In the genomic region with DNA sequence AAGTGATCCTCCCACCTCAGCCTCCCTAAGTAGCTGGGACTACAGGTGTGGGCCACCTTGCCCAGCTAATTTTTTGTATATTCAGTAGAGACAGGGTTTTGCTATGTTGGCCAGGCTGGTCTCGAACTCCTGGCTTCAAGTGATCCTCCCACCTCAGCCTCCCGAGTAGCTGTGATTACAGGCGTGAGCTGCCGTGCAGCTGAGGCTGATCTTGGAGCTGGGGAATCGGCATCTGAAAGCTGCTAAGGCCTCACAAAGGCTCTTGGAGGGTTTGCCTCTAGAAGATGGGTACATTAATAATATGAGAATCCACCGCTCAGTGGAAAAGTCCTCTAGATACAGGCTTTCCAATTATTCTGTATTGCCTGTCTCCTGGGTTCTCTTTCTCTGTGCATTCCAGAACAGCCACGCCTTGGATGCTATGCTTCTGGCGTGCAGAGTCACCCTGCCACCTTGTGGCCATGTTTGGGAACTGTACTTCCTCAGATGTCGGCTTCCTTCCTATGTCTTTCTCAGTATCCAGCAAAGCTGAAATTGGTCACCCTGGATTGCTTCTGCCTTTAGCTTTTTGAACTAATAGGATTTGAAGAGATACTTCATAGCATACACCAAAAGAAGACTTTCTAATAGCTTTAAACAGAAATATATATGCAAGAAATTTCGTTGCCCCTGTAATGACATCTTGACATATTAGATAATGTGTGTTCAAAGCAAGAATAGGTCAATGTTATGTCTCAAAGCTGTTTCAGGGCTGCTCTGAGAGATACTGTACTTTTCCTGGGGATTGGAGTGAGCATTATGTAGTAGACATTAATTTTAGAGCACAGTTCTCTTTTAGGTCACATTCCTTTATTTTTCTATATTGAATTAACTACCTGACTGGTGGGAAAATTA, we compare ENCODE assay signal across 8 cellular contexts. TPM values are rescaled to one million over a fixed set of nuclear protein-coding genes. Genes with fewer than 3 reads are reported as not detected.
A peak's percentile ranks its signal among the peaks of the same experiment; 100 is the strongest.
DNase-seq lines count a peak whose midpoint lies in the region; ATAC-seq, FAIRE-seq and TF ChIP-seq lines count a peak whose summit lies in the region.

No MANE protein-coding gene starts in this region.

- ATAC-seq in DND-41 (ENCODE audit: insufficient read depth, low read depth) (peak; percentile 99), GM21786 (IDR thresholded peaks at IDR 0.05; ENCODE audit: unreplicated experiment) (peak; percentile 95), pancreas (peak; percentile 98 to 100 (median 98)), upper lobe of left lung (ENCODE audit: low FRiP score in 2 of 2) (peak; percentile 92 to 98)

- H3K27ac ChIP-seq in DND-41 (ENCODE audit: low read length), result no peak overlapping the region
- H3K27ac ChIP-seq in pancreas, result no peak overlapping the region
- no peak overlapping the region for H3K27ac ChIP-seq in upper lobe of left lung

- H3K79me2 ChIP-seq in DND-41 (ENCODE audit: insufficient read depth, low read length) (no peaks in the 10 kb centered on the region), Loucy (ENCODE audit: insufficient read depth, low read length) (no peaks in the 10 kb centered on the region)

- no peaks in the 10 kb centered on the region for H3K9me2 ChIP-seq in Loucy (replicated peaks; ENCODE audit: low read depth, low read length)

- H4K20me1 ChIP-seq in DND-41 (ENCODE audit: insufficient read depth, low read length), result no peaks in the 10 kb centered on the region
- no peaks in the 10 kb centered on the region for H4K20me1 ChIP-seq in Loucy (ENCODE audit: insufficient read depth, low read length, poor library complexity, severe bottlenecking)

- H3K36me3 ChIP-seq in DND-41 (ENCODE audit: insufficient read depth, low read length) (no peaks in the 10 kb centered on the region), Loucy (ENCODE audit: insufficient read depth, low read length) (no peaks in the 10 kb centered on the region), pancreas (no peaks in the 10 kb centered on the region), upper lobe of left lung (no peaks in the 10 kb centered on the region)

- H3K27me3 ChIP-seq in DND-41 (ENCODE audit: insufficient read depth, low read length, poor library complexity) (peaks cover 7% of the 10 kb centered on the region), Loucy (ENCODE audit: insufficient read depth, low read length, poor library complexity, severe bottlenecking) (no peaks in the 10 kb centered on the region), pancreas (no peaks in the 10 kb centered on the region), upper lobe of left lung (no peaks in the 10 kb centered on the region)

- no peak for TF ChIP-seq EP300 in upper lobe of left lung (IDR thresholded peaks at IDR 0.05)

- peak; percentile 34 for FAIRE-seq in frontal cortex (lab: Jason Lieb, UNC)
- peak; percentile 43 for FAIRE-seq in pancreas (lab: Jason Lieb, UNC)

- no peaks in the 10 kb centered on the region for H3K4me1 ChIP-seq in DND-41 (ENCODE audit: insufficient read depth, low read length)
- no peaks in the 10 kb centered on the region for H3K4me1 ChIP-seq in Loucy (ENCODE audit: insufficient read depth, low read length, poor library complexity, severe bottlenecking)
- no peaks in the 10 kb centered on the region for H3K4me1 ChIP-seq in pancreas
- H3K4me1 ChIP-seq in upper lobe of left lung, result no peaks in the 10 kb centered on the region

- H3K4me2 ChIP-seq in DND-41 (ENCODE audit: insufficient read depth, low read length), result no peak overlapping the region
- H3K4me2 ChIP-seq in Loucy (ENCODE audit: low read depth, low read length, poor library complexity, severe bottlenecking), result no peak overlapping the region

- no peaks in the 10 kb centered on the region for H3F3A ChIP-seq in Loucy (ENCODE audit: low read depth)

- H3K9me3 ChIP-seq in DND-41 (ENCODE audit: insufficient read depth, low read length, severe bottlenecking) (no peaks in the 10 kb centered on the region), Loucy (ENCODE audit: insufficient read depth, low read depth, low read length) (no peaks in the 10 kb centered on the region), pancreas (no peaks in the 10 kb centered on the region), upper lobe of left lung (no peaks in the 10 kb centered on the region)

- TF ChIP-seq POLR2A in upper lobe of left lung (IDR thresholded peaks at IDR 0.05), result no peak

- H3K4me3 ChIP-seq in DND-41 (ENCODE audit: low read depth in 1 of 2, low read length in 2 of 2) (no peak overlapping the region), Loucy (ENCODE audit: low read length, poor library complexity, severe bottlenecking) (no peak overlapping the region), pancreas (no peak overlapping the region), upper lobe of left lung (no peak overlapping the region)

- H3K9ac ChIP-seq in DND-41 (ENCODE audit: low read depth, low read length), result no peak overlapping the region
- no peak overlapping the region for H3K9ac ChIP-seq in Loucy (ENCODE audit: low read depth, low read length, poor library complexity, severe bottlenecking)

- TF ChIP-seq CTCF in DND-41 (IDR thresholded peaks at IDR 0.05; ENCODE audit: borderline replicate concordance, extremely low read depth, low read length, poor library complexity, severe bottlenecking), result peak; percentile 98
- peak; percentile 94 for TF ChIP-seq CTCF in Loucy (conservative IDR thresholded peaks at IDR 0.05; ENCODE audit: low read length)
- TF ChIP-seq CTCF in pancreas (IDR thresholded peaks at IDR 0.05), result peak; percentile 82 to 95 (median 86)
- peak; percentile 83 to 93 (median 88) for TF ChIP-seq CTCF in upper lobe of left lung (IDR thresholded peaks at IDR 0.05)

- DNase-seq in DND-41 (peak; percentile 80), SIG-M5 (lab: John Stamatoyannopoulos, UW) (peak; percentile 24), frontal cortex (ENCODE audit: low spot score in 2 of 2) (peak; percentile 45 to 57), pancreas (peak; percentile 57 to 84 (median 77)), upper lobe of left lung (peak in 1 of 2 donors; percentile 82)
- DNase-seq in activated T-helper 9 cell treated with anti-CD3 and anti-CD28 coated beads, Interleukin-2, amount 50 U/mL, for 16 hours (ENCODE audit: low read depth), result peak; percentile 51

- 38 to 42% methylated on average over 10 of the region's 10 CpGs for WGBS in pancreas, 2 donors
- 26 to 48% methylated on average over 6 to 10 of the region's 10 CpGs for WGBS in upper lobe of left lung, 2 donors

- H2AFZ ChIP-seq in DND-41 (ENCODE audit: low read depth, low read length) (no peak overlapping the region), Loucy (ENCODE audit: low read length) (peak overlapping the region; percentile 55)

- intact Hi-C loops in pancreas (cut with DNase I), result loop anchor here in 2 of 3 donors (2.0 to 10.0 kb wide), 2 partner anchors 373 to 379 kb away; no protein-coding TSS in a partner anchor

RNA-seq across cellular contexts. Expression of gene SYT16, which starts 25.1 kb away (rescaled TPM):
- total RNA-seq in frontal cortex (84.0 TPM), pancreas (10 to 100 TPM in 1 of 6 donors, 1 to 10 TPM in 5; 1.0 to 10.2 (median 4.3) TPM), upper lobe of left lung (under 1 TPM in 3 of 6 donors, not detected in 3; under 0.01 to 0.34 (median 0.14) TPM)
- polyA plus RNA-seq in pancreas, result 10 to 100 TPM in 1 of 2 donors, 1 to 10 TPM in 1; 2.2 to 13.6 TPM
